Comparison of ENCODE assay signal across 8 cellular contexts in the genomic region with DNA sequence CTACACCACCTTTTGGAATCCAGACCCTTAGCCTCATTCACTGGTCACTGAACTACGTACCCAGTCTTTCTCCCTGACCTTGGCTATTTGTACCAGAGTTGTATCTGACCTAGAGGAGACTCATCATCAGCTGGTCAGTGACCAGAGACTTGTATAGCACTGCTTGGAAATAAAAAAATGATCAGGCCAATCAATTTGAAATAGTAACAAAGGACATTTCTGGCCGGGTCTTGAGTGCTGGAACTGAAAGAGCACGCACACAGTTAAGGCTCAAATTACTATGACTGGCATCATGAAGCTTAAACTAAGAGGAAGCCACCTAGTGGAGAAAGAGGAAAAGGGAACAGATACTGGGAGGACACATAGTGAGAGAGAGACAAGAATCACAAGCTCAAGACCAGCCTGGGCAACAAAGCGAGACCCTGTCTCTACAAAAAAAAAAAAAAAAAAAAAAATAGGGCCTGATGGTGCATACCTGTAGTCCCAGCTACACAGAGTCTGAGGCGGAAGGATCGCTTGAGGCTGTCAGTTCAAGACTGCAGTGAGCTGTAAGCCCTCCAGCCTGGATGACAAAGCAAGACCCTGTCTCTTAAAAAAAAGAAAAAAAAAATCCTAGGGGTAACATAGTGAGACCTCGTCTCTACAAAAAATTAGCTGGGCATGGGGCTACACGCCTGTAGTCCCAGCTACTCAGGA. TPM values are rescaled to one million over a fixed set of nuclear protein-coding genes. Genes with fewer than 3 reads are reported as not detected.
A peak's percentile ranks its signal among the peaks of the same experiment; 100 is the strongest.
DNase-seq lines count a peak whose midpoint lies in the region; ATAC-seq, FAIRE-seq and TF ChIP-seq lines count a peak whose summit lies in the region.

No MANE protein-coding gene starts in this region.

- WGBS in suprapubic skin = 44% methylated on average over 8 of the region's 8 CpGs

- H3K9me3 ChIP-seq in HUES6 (ENCODE audit: control insufficient read depth, insufficient read depth, low read depth, low read length) (no peaks in the 10 kb centered on the region), keratinocyte (ENCODE audit: control insufficient read depth, low read depth, low read length) (no peaks in the 10 kb centered on the region), suprapubic skin (no peaks in the 10 kb centered on the region)

- ATAC-seq in GM21737 (IDR thresholded peaks at IDR 0.05; ENCODE audit: unreplicated experiment) = peak; percentile 99

- H3K4me2 ChIP-seq in keratinocyte (ENCODE audit: control insufficient read depth, extremely low read depth, insufficient read depth, low read depth, low read length) = peak overlapping the region; percentile 33

- TF ChIP-seq CTCF in keratinocyte (optimal IDR thresholded peaks at IDR 0.05 in 1 of 3, IDR thresholded peaks at IDR 0.05 in 1 of 3, conservative IDR thresholded peaks at IDR 0.05 in 1 of 3; ENCODE audit: extremely low read depth in 1 of 3, insufficient read depth in 2 of 3, low read length in 3 of 3) (peak; percentile 30 to 73 (median 71)), suprapubic skin (IDR thresholded peaks at IDR 0.05) (peak; percentile 12 to 47)

- in situ Hi-C loops in T47D (cut with HindIII; ENCODE audit: low pct_unique_long_range_greater_than_20kb, low sequenced_read_pairs) = no loop called here

- H3K4me1 ChIP-seq in HUES6 (ENCODE audit: control insufficient read depth, insufficient read depth, low read length) = peaks cover 11% of the 10 kb centered on the region
- H3K4me1 ChIP-seq in keratinocyte (ENCODE audit: control insufficient read depth, extremely low read depth, insufficient read depth, low read length) = no peaks in the 10 kb centered on the region
- peaks cover 6% of the 10 kb centered on the region for H3K4me1 ChIP-seq in suprapubic skin

- H3K27me3 ChIP-seq in HUES6 (ENCODE audit: control insufficient read depth, insufficient read depth, low read length) (no peaks in the 10 kb centered on the region), keratinocyte (ENCODE audit: control insufficient read depth, extremely low read depth, insufficient read depth, low read length) (no peaks in the 10 kb centered on the region), suprapubic skin (no peaks in the 10 kb centered on the region)

- dilution Hi-C loops in keratinocyte (cut with MboI; ENCODE audit: extremely low pct_ligation_motif_present, low sequenced_read_pairs) = no loop called here

- H3K9ac ChIP-seq in HUES6 (ENCODE audit: low read length) (no peak overlapping the region), keratinocyte (ENCODE audit: control insufficient read depth, extremely low read depth, insufficient read depth, low read length) (no peak overlapping the region)

- TF ChIP-seq EP300 in suprapubic skin (IDR thresholded peaks at IDR 0.05) = no peak

- no peaks in the 10 kb centered on the region for H3K79me2 ChIP-seq in keratinocyte (ENCODE audit: control insufficient read depth, insufficient read depth, low read length)

- no peak overlapping the region for H2AFZ ChIP-seq in keratinocyte (ENCODE audit: control insufficient read depth, low read length)

- FAIRE-seq in keratinocyte (lab: Jason Lieb, UNC) = peak; percentile 88

- no peak for TF ChIP-seq POLR2A in suprapubic skin (IDR thresholded peaks at IDR 0.05)

- no peaks in the 10 kb centered on the region for H3K9me1 ChIP-seq in keratinocyte (ENCODE audit: control insufficient read depth, extremely low read depth, insufficient read depth, low read length)

- peak; percentile 7 for DNase-seq in activated T-cell treated with anti-CD3 and anti-CD28 coated beads for 4 hours
- DNase-seq in activated T-cell treated with anti-CD3 and anti-CD28 coated beads, Interleukin-2, amount 50 U/mL, for 48 hours = no peak
- DNase-seq in NOMO-1 treated with DMSO at 0.1 percent for 48 hours (lab: John Stamatoyannopoulos, UW; ENCODE audit: unreplicated experiment) = peak; percentile 70
- peak; percentile 20 to 83 for DNase-seq in T47D (ENCODE audit: low read depth in 1 of 2, low spot score in 1 of 2)
- peak; percentile 23 for DNase-seq in keratinocyte (ENCODE audit: low read depth, low spot score)
- DNase-seq in suprapubic skin (ENCODE audit: low spot score in 2 of 2) = no peak

- no peak overlapping the region for H3K27ac ChIP-seq in HUES6 (ENCODE audit: low read depth, low read length)
- no peak overlapping the region for H3K27ac ChIP-seq in keratinocyte (ENCODE audit: control insufficient read depth, insufficient read depth, low read length)
- H3K27ac ChIP-seq in suprapubic skin = no peak overlapping the region

- H3K4me3 ChIP-seq in HUES6 (ENCODE audit: low read depth, low read length) = peak overlapping the region; percentile 5; the same call in 1 of the 2 replicates
- no peak overlapping the region for H3K4me3 ChIP-seq in keratinocyte (ENCODE audit: control insufficient read depth in 2 of 3, extremely low read depth in 1 of 3, insufficient read depth in 2 of 3, low read depth in 1 of 3, low read length in 3 of 3)
- no peak overlapping the region for H3K4me3 ChIP-seq in suprapubic skin

- H3K36me3 ChIP-seq in HUES6 (ENCODE audit: control insufficient read depth, insufficient read depth, low read length) (no peaks in the 10 kb centered on the region), keratinocyte (ENCODE audit: control insufficient read depth in 2 of 2, extremely low read depth in 1 of 2, insufficient read depth in 2 of 2, low read length in 2 of 2) (no peaks in the 10 kb centered on the region), suprapubic skin (no peaks in the 10 kb centered on the region)

- H4K20me1 ChIP-seq in keratinocyte (ENCODE audit: control insufficient read depth, extremely low read depth, insufficient read depth, low read length) = no peaks in the 10 kb centered on the region

RNA-seq across cellular contexts. Expression of a gene that starts 12.8 kb away (rescaled TPM):
- polyA plus RNA-seq in keratinocyte = 55.3 to 93.7 TPM (median 72.8 TPM) in 3 replicates
- polyA plus RNA-seq in keratinocyte (2011; ENCODE audit: low read depth) = 69.6 TPM
- 89.3 and 141 TPM in 2 replicates for polyA plus RNA-seq in keratinocyte (2011; cell fraction: cytosol; rRNA removed)
- polyA plus RNA-seq in keratinocyte (2011; cell fraction: nucleus; rRNA removed) = 42.5 and 77.9 TPM in 2 replicates
- 102 and 103 TPM in 2 replicates for polyA plus RNA-seq in keratinocyte (2012; ENCODE audit: low replicate concordance)
- 3.2 to 17.1 TPM (median 7.2 TPM) in 3 replicates for polyA minus RNA-seq in keratinocyte
- 27.8 TPM for polyA minus RNA-seq in keratinocyte (2011; cell fraction: cytosol; rRNA and poly(A)+ RNA removed)
- 2.6 and 10.9 TPM in 2 replicates for polyA minus RNA-seq in keratinocyte (2011; cell fraction: nucleus; rRNA and poly(A)+ RNA removed)
- 10 to 100 TPM; 26.2 to 48.6 (median 32.9) TPM for total RNA-seq in suprapubic skin

Comparison
In these comparisons a context has a peak if more than half of its experiments do, and no peak if none do; other contexts are left out.
1. DNase-seq: peak in activated T-cell treated with anti-CD3 and anti-CD28 coated beads for 4 hours (single experiment), NOMO-1 treated with DMSO at 0.1 percent for 48 hours (single experiment), T47D (2 of 2) and keratinocyte (single experiment); none in activated T-cell treated with anti-CD3 and anti-CD28 coated beads, Interleukin-2, amount 50 U/mL, for 48 hours (0 of 2) and suprapubic skin (0 of 2).